ENCODE assay signal across 8 cellular contexts in the genomic region with DNA sequence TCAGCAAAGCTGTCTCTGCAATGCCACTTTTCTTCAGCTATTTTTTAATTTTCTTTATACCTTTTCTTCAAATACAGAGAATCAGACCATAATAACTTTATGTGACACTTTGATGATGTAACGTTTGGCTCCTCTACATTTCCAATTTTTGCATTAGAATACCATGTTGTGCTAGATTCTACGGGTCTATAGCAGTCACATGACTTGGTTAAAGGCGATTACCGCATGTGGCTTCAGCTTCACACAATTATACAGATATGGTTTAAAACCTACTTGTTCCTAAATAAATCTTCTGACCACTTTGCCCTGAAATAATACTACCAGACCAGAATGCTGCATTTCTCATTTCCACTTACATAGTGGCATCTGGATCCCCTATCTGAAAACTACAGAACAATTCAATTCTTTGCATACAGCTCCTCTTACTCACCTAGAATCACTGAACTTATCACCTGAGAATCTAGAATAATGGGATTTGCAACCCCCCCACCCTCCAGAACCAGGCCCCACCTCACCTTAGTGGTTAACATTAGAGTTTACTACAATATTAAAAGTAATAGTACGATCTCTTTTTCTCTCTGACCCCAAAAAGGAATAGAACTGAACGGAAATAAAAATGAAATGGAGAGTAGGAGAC. TPM values are rescaled to one million over a fixed set of nuclear protein-coding genes. Genes with fewer than 3 reads are reported as not detected.
DNase-seq lines count a peak whose midpoint lies in the region; ATAC-seq lines count a peak whose summit lies in the region.

No MANE protein-coding gene starts in this region.

- H3K36me3 Mint-ChIP-seq in activated CD4-positive, alpha-beta memory T cell treated with anti-CD3 and anti-CD28 coated beads, Interleukin-2, amount 10 ng/mL, durations not matched to agents 7 days and 5 days (ENCODE audit: low read depth) = peaks cover 48% of the 10 kb centered on the region
- peaks cover 6% of the 10 kb centered on the region for H3K36me3 Mint-ChIP-seq in stimulated activated memory B cell treated with anti-CD40 and anti-IgM and Interleukin-4, amounts not matched to agents 10 μg/mL and 1 μg/mL and 100 μg/mL, for 72 hours

- H3K4me1 Mint-ChIP-seq in activated CD4-positive, alpha-beta memory T cell treated with anti-CD3 and anti-CD28 coated beads, Interleukin-2, amount 10 ng/mL, durations not matched to agents 7 days and 5 days = peaks cover 51% of the 10 kb centered on the region
- H3K4me1 Mint-ChIP-seq in stimulated activated memory B cell treated with anti-CD40 and anti-IgM and Interleukin-4, amounts not matched to agents 10 μg/mL and 1 μg/mL and 100 μg/mL, for 72 hours = peaks cover 40% of the 10 kb centered on the region

- peak; percentile 7 for DNase-seq in HT-29 (ENCODE audit: low spot score)
- no peak for DNase-seq in activated CD4-positive, alpha-beta memory T cell treated with anti-CD3 and anti-CD28 coated beads, Interleukin-2, amount 10 ng/mL, durations not matched to agents 7 days and 5 days
- no peak for DNase-seq in iPS DF 6.9 (ENCODE audit: low read depth, low spot score)
- DNase-seq in NCI-H2227 treated with DMSO at 0.1 percent for 48 hours (lab: John Stamatoyannopoulos, UW) = no peak

- no peak overlapping the region for H3K27ac ChIP-seq in iPS DF 6.9 (ENCODE audit: low read length)

- no CpG with 5 or more reads among the region's 6 CpGs for WGBS in iPS DF 6.9 (ENCODE audit: insufficient coverage, insufficient read length)

- no peaks in the 10 kb centered on the region for H3K36me3 ChIP-seq in iPS DF 6.9 (ENCODE audit: control insufficient read depth, insufficient read depth, low read length)

- no peaks in the 10 kb centered on the region for H3K27me3 ChIP-seq in iPS DF 6.9 (ENCODE audit: control insufficient read depth, insufficient read depth, low read length)

- no peaks in the 10 kb centered on the region for H3K4me1 ChIP-seq in iPS DF 6.9 (ENCODE audit: control insufficient read depth, insufficient read depth, low read length)

- H3K27ac Mint-ChIP-seq in activated CD4-positive, alpha-beta memory T cell treated with anti-CD3 and anti-CD28 coated beads, Interleukin-2, amount 10 ng/mL, durations not matched to agents 7 days and 5 days = peak overlapping the region; percentile 81
- peak overlapping the region; percentile 78 for H3K27ac Mint-ChIP-seq in stimulated activated memory B cell treated with anti-CD40 and anti-IgM and Interleukin-4, amounts not matched to agents 10 μg/mL and 1 μg/mL and 100 μg/mL, for 72 hours

- no peaks in the 10 kb centered on the region for H3K9me3 ChIP-seq in iPS DF 6.9 (ENCODE audit: control insufficient read depth, insufficient read depth, low read length)

- peak overlapping the region; percentile 26; the same call in 1 of the 2 replicates for H3K4me3 ChIP-seq in iPS DF 6.9 (ENCODE audit: low read length)

- H3K4me3 Mint-ChIP-seq in activated CD4-positive, alpha-beta memory T cell treated with anti-CD3 and anti-CD28 coated beads, Interleukin-2, amount 10 ng/mL, durations not matched to agents 7 days and 5 days = peak overlapping the region; percentile 85
- peak overlapping the region; percentile 86 for H3K4me3 Mint-ChIP-seq in stimulated activated memory B cell treated with anti-CD40 and anti-IgM and Interleukin-4, amounts not matched to agents 10 μg/mL and 1 μg/mL and 100 μg/mL, for 72 hours

- peaks cover 7% of the 10 kb centered on the region for H3K27me3 Mint-ChIP-seq in activated CD4-positive, alpha-beta memory T cell treated with anti-CD3 and anti-CD28 coated beads, Interleukin-2, amount 10 ng/mL, durations not matched to agents 7 days and 5 days
- H3K27me3 Mint-ChIP-seq in stimulated activated memory B cell treated with anti-CD40 and anti-IgM and Interleukin-4, amounts not matched to agents 10 μg/mL and 1 μg/mL and 100 μg/mL, for 72 hours = no peaks in the 10 kb centered on the region

- no peaks in the 10 kb centered on the region for H3K9me3 Mint-ChIP-seq in activated CD4-positive, alpha-beta memory T cell treated with anti-CD3 and anti-CD28 coated beads, Interleukin-2, amount 10 ng/mL, durations not matched to agents 7 days and 5 days
- H3K9me3 Mint-ChIP-seq in stimulated activated memory B cell treated with anti-CD40 and anti-IgM and Interleukin-4, amounts not matched to agents 10 μg/mL and 1 μg/mL and 100 μg/mL, for 72 hours = no peaks in the 10 kb centered on the region

- POLR2A ChIA-PET in activated CD4-positive, alpha-beta memory T cell treated with anti-CD3 and anti-CD28 coated beads, Interleukin-2, amount 10 ng/mL, durations not matched to agents 7 days and 5 days (lab: Charles Lee) = interaction anchor here (1.0 to 2.7 kb wide), 6 partner anchors 10 to 233 kb away, joined by 3 to 11 read pairs (median 3); a partner anchor contains a TSS

- no peak for ATAC-seq in stimulated activated memory B cell treated with anti-CD40 and anti-IgM and Interleukin-4, amounts not matched to agents 10 μg/mL and 1 μg/mL and 100 μg/mL, for 72 hours
- ATAC-seq in HG03439 (IDR thresholded peaks at IDR 0.05; ENCODE audit: unreplicated experiment) (no peak), HG02763 (IDR thresholded peaks at IDR 0.05; ENCODE audit: unreplicated experiment) (no peak), HG03571 (IDR thresholded peaks at IDR 0.05; ENCODE audit: unreplicated experiment) (no peak)

- CTCF ChIA-PET in activated CD4-positive, alpha-beta memory T cell treated with anti-CD3 and anti-CD28 coated beads, Interleukin-2, amount 10 ng/mL, durations not matched to agents 7 days and 5 days (lab: Charles Lee) = interaction anchor here (1.0 kb wide), 1 partner anchor 114 kb away, joined by 5 read pairs; a partner anchor contains a TSS

RNA-seq across cellular contexts. Expression of a gene that starts 1.3 kb away (rescaled TPM):
- total RNA-seq in HT-29 (2014; rRNA removed; shearing (Covaris generic)) = 31.2 and 32.7 TPM in 2 replicates
- total RNA-seq in activated CD4-positive, alpha-beta memory T cell treated with anti-CD3 and anti-CD28 coated beads, Interleukin-2, amount 10 ng/mL, durations not matched to agents 7 days and 5 days = 100 to 1,000 TPM; 134 to 135 TPM
